In the genomic region with DNA sequence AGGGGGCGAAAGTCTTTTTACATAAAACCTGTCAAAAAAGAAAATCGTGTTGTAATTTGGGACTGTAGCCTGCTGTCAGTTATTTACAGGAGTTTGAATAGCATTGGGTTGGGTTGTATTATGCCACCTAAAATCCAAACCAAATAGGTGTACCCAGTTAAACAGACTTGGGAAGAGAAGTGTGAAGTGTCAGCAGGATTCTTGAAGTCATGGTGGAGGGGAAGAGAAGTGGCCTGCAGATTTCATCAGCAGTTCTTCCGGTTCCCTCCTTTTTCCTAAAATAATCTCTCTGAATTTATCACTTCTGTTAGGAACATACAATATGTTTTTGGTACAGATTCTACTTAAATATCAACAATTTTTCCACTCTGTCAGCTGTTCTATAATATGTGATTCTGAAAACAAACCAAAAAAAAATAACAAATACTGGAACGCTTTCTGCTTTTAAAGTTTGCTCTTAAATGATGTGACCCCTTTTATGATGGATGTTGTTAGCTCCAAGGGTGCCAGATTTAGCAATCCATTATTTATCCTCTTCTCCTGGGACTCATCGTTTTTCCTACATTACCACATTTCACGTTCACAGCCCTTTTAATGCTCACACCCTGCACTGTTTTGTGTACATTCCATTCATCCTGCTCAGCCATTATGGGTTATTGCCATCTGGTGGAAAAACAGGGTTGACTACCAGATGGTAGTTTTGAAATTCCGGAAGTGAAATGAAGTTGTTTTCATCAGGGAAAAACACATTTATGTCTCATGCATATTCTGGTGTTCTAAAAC, we compare ENCODE assay signal across 8 cellular contexts. TPM values are rescaled to one million over a fixed set of nuclear protein-coding genes. Genes with fewer than 3 reads are reported as not detected.
A peak's percentile ranks its signal among the peaks of the same experiment; 100 is the strongest.
DNase-seq lines count a peak whose midpoint lies in the region; ATAC-seq and TF ChIP-seq lines count a peak whose summit lies in the region.

No MANE protein-coding gene starts in this region.

- DNase-seq in CD4-positive, alpha-beta T cell: no peak
- DNase-seq in NB4 (ENCODE audit: low read depth) (peak; percentile 34), astrocyte of the hippocampus (ENCODE audit: low read depth, low spot score) (peak; percentile 83), kidney glomerular epithelial cell (lab: John Stamatoyannopoulos, UW) (peak; percentile 38), ureter (ENCODE audit: low spot score) (peak; percentile 59)
- DNase-seq in activated naive CD4-positive, alpha-beta T cell treated with anti-CD3 and anti-CD28 coated beads for 36 hours: no peak

- no peak for TF ChIP-seq POLR2A in NB4 (IDR thresholded peaks at IDR 0.05; ENCODE audit: extremely low read depth, insufficient read length)

- no peaks in the 10 kb centered on the region for H3K27me3 ChIP-seq in CD4-positive, alpha-beta T cell (ENCODE audit: control insufficient read depth, insufficient read depth, low read length)

- H3K9me3 Mint-ChIP-seq in CD4-positive, alpha-beta T cell: peaks cover 2% of the 10 kb centered on the region
- peaks cover 4% of the 10 kb centered on the region for H3K9me3 Mint-ChIP-seq in activated naive CD4-positive, alpha-beta T cell treated with anti-CD3 and anti-CD28 coated beads for 36 hours
- peaks cover 3% of the 10 kb centered on the region for H3K9me3 Mint-ChIP-seq in stimulated activated memory B cell treated with anti-CD40 and anti-IgM and Interleukin-4, amounts not matched to agents 10 μg/mL and 1 μg/mL and 100 μg/mL, for 72 hours

- H3K27me3 Mint-ChIP-seq in CD4-positive, alpha-beta T cell: no peaks in the 10 kb centered on the region
- no peaks in the 10 kb centered on the region for H3K27me3 Mint-ChIP-seq in activated naive CD4-positive, alpha-beta T cell treated with anti-CD3 and anti-CD28 coated beads for 36 hours (ENCODE audit: low read depth)
- H3K27me3 Mint-ChIP-seq in stimulated activated memory B cell treated with anti-CD40 and anti-IgM and Interleukin-4, amounts not matched to agents 10 μg/mL and 1 μg/mL and 100 μg/mL, for 72 hours: no peaks in the 10 kb centered on the region

- no peak overlapping the region for H3K27ac Mint-ChIP-seq in CD4-positive, alpha-beta T cell
- no peak overlapping the region for H3K27ac Mint-ChIP-seq in activated naive CD4-positive, alpha-beta T cell treated with anti-CD3 and anti-CD28 coated beads for 36 hours
- no peak overlapping the region for H3K27ac Mint-ChIP-seq in stimulated activated memory B cell treated with anti-CD40 and anti-IgM and Interleukin-4, amounts not matched to agents 10 μg/mL and 1 μg/mL and 100 μg/mL, for 72 hours

- no peaks in the 10 kb centered on the region for H3K4me1 Mint-ChIP-seq in CD4-positive, alpha-beta T cell (ENCODE audit: low read depth)
- peaks cover 3% of the 10 kb centered on the region for H3K4me1 Mint-ChIP-seq in activated naive CD4-positive, alpha-beta T cell treated with anti-CD3 and anti-CD28 coated beads for 36 hours (ENCODE audit: low read depth)
- H3K4me1 Mint-ChIP-seq in stimulated activated memory B cell treated with anti-CD40 and anti-IgM and Interleukin-4, amounts not matched to agents 10 μg/mL and 1 μg/mL and 100 μg/mL, for 72 hours: peaks cover 5% of the 10 kb centered on the region

- H3K4me3 ChIP-seq in NB4 (ENCODE audit: low read depth, low read length): no peak overlapping the region

- CTCF ChIA-PET in CD4-positive, alpha-beta T cell (lab: Charles Lee): interaction anchor here (1.2 kb wide), 1 partner anchor 17 kb away, joined by 3 read pairs; no protein-coding TSS in a partner anchor
- CTCF ChIA-PET in activated naive CD4-positive, alpha-beta T cell treated with anti-CD3 and anti-CD28 coated beads for 36 hours (lab: Charles Lee): interaction anchor here (1.9 kb wide), 1 partner anchor 85 kb away, joined by 5 read pairs; no protein-coding TSS in a partner anchor

- H3K9me3 ChIP-seq in CD4-positive, alpha-beta T cell (ENCODE audit: control insufficient read depth, low read length): no peaks in the 10 kb centered on the region

- ATAC-seq in CD4-positive, alpha-beta T cell (ENCODE audit: poor library complexity): no peak
- no peak for ATAC-seq in stimulated activated memory B cell treated with anti-CD40 and anti-IgM and Interleukin-4, amounts not matched to agents 10 μg/mL and 1 μg/mL and 100 μg/mL, for 72 hours
- ATAC-seq in HG03196 (IDR thresholded peaks at IDR 0.05; ENCODE audit: unreplicated experiment): no peak

- POLR2A ChIA-PET in CD4-positive, alpha-beta T cell (lab: Charles Lee): no interaction called here

- intact Hi-C loops in CD4-positive, alpha-beta T cell (cut with DNase I, micrococcal nuclease): loop anchor here in 1 of 2 experiments (5.0 kb wide), 1 partner anchor 85 kb away; no protein-coding TSS in a partner anchor
- intact Hi-C loops in activated naive CD4-positive, alpha-beta T cell treated with anti-CD3 and anti-CD28 coated beads for 36 hours (cut with micrococcal nuclease): loop anchor here (1.0 kb wide), 1 partner anchor 85 kb away; no protein-coding TSS in a partner anchor

- TF ChIP-seq CTCF in CD4-positive, alpha-beta T cell (IDR thresholded peaks at IDR 0.05): peak; percentile 18
- TF ChIP-seq CTCF in NB4 (IDR thresholded peaks at IDR 0.05; ENCODE audit: low read depth, low read length): no peak

- no peak overlapping the region for H3K4me3 Mint-ChIP-seq in CD4-positive, alpha-beta T cell
- H3K4me3 Mint-ChIP-seq in activated naive CD4-positive, alpha-beta T cell treated with anti-CD3 and anti-CD28 coated beads for 36 hours: no peak overlapping the region
- no peak overlapping the region for H3K4me3 Mint-ChIP-seq in stimulated activated memory B cell treated with anti-CD40 and anti-IgM and Interleukin-4, amounts not matched to agents 10 μg/mL and 1 μg/mL and 100 μg/mL, for 72 hours

- no peaks in the 10 kb centered on the region for H3K36me3 Mint-ChIP-seq in CD4-positive, alpha-beta T cell (ENCODE audit: low read depth)
- no peaks in the 10 kb centered on the region for H3K36me3 Mint-ChIP-seq in activated naive CD4-positive, alpha-beta T cell treated with anti-CD3 and anti-CD28 coated beads for 36 hours (ENCODE audit: low read depth)
- peaks cover 6% of the 10 kb centered on the region for H3K36me3 Mint-ChIP-seq in stimulated activated memory B cell treated with anti-CD40 and anti-IgM and Interleukin-4, amounts not matched to agents 10 μg/mL and 1 μg/mL and 100 μg/mL, for 72 hours

- no peak overlapping the region for H3K27ac ChIP-seq in CD4-positive, alpha-beta T cell (ENCODE audit: low read depth, low read length)

RNA-seq across cellular contexts. Expression of gene ARHGAP12, which starts 18.7 kb away (rescaled TPM):
- total RNA-seq in CD4-positive, alpha-beta T cell: 10 to 100 TPM; 40.3 to 41.1 TPM
- total RNA-seq in ureter: 47.2 TPM
- 1 to 10 TPM; 2.3 to 2.6 TPM for total RNA-seq in activated naive CD4-positive, alpha-beta T cell treated with anti-CD3 and anti-CD28 coated beads for 36 hours

Comparison
In these comparisons a context has a peak if more than half of its experiments do, and no peak if none do; other contexts are left out.
1. DNase-seq: peak in NB4 (single experiment), astrocyte of the hippocampus (single experiment), kidney glomerular epithelial cell (single experiment) and ureter (single experiment); none in CD4-positive, alpha-beta T cell (0 of 10) and activated naive CD4-positive, alpha-beta T cell treated with anti-CD3 and anti-CD28 coated beads for 36 hours (single experiment).
2. RNA of gene ARHGAP12, which starts 18.7 kb away (total RNA-seq): 47.2 TPM in ureter (single experiment) and 40.3 to 41.1 TPM in CD4-positive, alpha-beta T cell; 2.3 to 2.6 TPM in activated naive CD4-positive, alpha-beta T cell treated with anti-CD3 and anti-CD28 coated beads for 36 hours; every median in the first group is over 10 times any median in the second.